In genomic region chr10:79147306-79147705, GRCh38 we compare ENCODE assay signal across 10 cellular contexts.
A peak's percentile ranks its signal among the peaks of the same experiment; 100 is the strongest.
DNase-seq lines count a peak whose midpoint lies in the region; ATAC-seq and TF ChIP-seq lines count a peak whose summit lies in the region.
"Had no signal": no experiment of that assay in that cellular context is flagged by ENCODE, and none has a peak within 500 bp of the region (broad histone marks: within the 10 kb centered on the region; RNA-seq: fewer than 3 reads in every experiment).

No MANE protein-coding gene starts in this region.

- no peak for TF ChIP-seq POLR2A in esophagus squamous epithelium (IDR thresholded peaks at IDR 0.05)
- TF ChIP-seq POLR2A in gastrocnemius medialis (IDR thresholded peaks at IDR 0.05), result no peak

- no peak for DNase-seq in CD4-positive, alpha-beta T cell
- DNase-seq in SJSA1 (ENCODE audit: low read depth in 1 of 2, low spot score in 2 of 2) (no peak), esophagus squamous epithelium (lab: John Stamatoyannopoulos, UW) (no peak), gastrocnemius medialis (no peak), NCI-H1092 treated with DMSO at 0.1 percent for 48 hours (lab: John Stamatoyannopoulos, UW) (no peak), RPMI8226 (no peak), iPS-NIHi7 (ENCODE audit: extremely low spot score) (no peak), NCI-H446 (lab: John Stamatoyannopoulos, UW) (no peak)
- DNase-seq: activated CD4-positive, alpha-beta T cell treated with anti-CD3 and anti-CD28 coated beads for 48 hours; NCI-H2171 treated with DMSO at 0.1 percent for 48 hours had no signal

- ATAC-seq in CD4-positive, alpha-beta T cell (ENCODE audit: poor library complexity), result no peak
- ATAC-seq in gastrocnemius medialis, result no peak

- H3K36me3 ChIP-seq in SJSA1, result peaks cover 44% of the 10 kb centered on the region
- H3K36me3 ChIP-seq in esophagus squamous epithelium, result peaks cover 0 to 37% (median 4%) of the 10 kb centered on the region in 3 donors
- no peaks in the 10 kb centered on the region for H3K36me3 ChIP-seq in gastrocnemius medialis

- H3K36me3 Mint-ChIP-seq in CD4-positive, alpha-beta T cell (ENCODE audit: low read depth), result no peaks in the 10 kb centered on the region

- peaks cover 92% of the 10 kb centered on the region for H3K4me1 ChIP-seq in SJSA1 (replicated peaks)
- H3K4me1 ChIP-seq in esophagus squamous epithelium, result peaks cover 87 to 100% (median 90%) of the 10 kb centered on the region in 3 donors
- peaks cover 72 to 94% of the 10 kb centered on the region in 2 donors for H3K4me1 ChIP-seq in gastrocnemius medialis

- POLR2A ChIA-PET in CD4-positive, alpha-beta T cell (lab: Charles Lee), result no interaction called here

- peaks cover 77% of the 10 kb centered on the region for H3K4me1 Mint-ChIP-seq in CD4-positive, alpha-beta T cell (ENCODE audit: low read depth)

- no peak for TF ChIP-seq CTCF in CD4-positive, alpha-beta T cell (IDR thresholded peaks at IDR 0.05)
- no peak for TF ChIP-seq CTCF in esophagus squamous epithelium (IDR thresholded peaks at IDR 0.05)
- no peak for TF ChIP-seq CTCF in gastrocnemius medialis (IDR thresholded peaks at IDR 0.05 in 4 of 5, conservative IDR thresholded peaks at IDR 0.05 in 1 of 5)

- CTCF ChIA-PET in CD4-positive, alpha-beta T cell (lab: Charles Lee), result no interaction called here

- H3K27me3 Mint-ChIP-seq in CD4-positive, alpha-beta T cell, result no peaks in the 10 kb centered on the region

- in situ Hi-C loops in gastrocnemius medialis (cut with MboI; ENCODE audit: low sequenced_read_pairs in 4 of 4), result loop anchor here in 1 of 4 donors (5.0 kb wide), 1 partner anchor 70 kb away; no protein-coding TSS in a partner anchor

- intact Hi-C loops in CD4-positive, alpha-beta T cell (cut with DNase I, micrococcal nuclease), result loop anchor here in 1 of 2 experiments (5.0 kb wide), 1 partner anchor 75 kb away; no protein-coding TSS in a partner anchor
- intact Hi-C loops in esophagus squamous epithelium (cut with DNase I) (no loop called here), gastrocnemius medialis (cut with DNase I; ENCODE audit: low total_unique reads) (loop anchor here (2.0 kb wide), 1 partner anchor 53 kb away; no protein-coding TSS in a partner anchor)

- H3K27ac ChIP-seq in CD4-positive, alpha-beta T cell (ENCODE audit: low read depth, low read length), result peak overlapping the region; percentile 32
- H3K27ac ChIP-seq in SJSA1 (peak overlapping the region; percentile 85), esophagus squamous epithelium (peak overlapping the region; percentile 84 to 96 (median 90)), gastrocnemius medialis (peak overlapping the region; percentile 86 to 92 (median 88))

- H3K4me3 Mint-ChIP-seq in CD4-positive, alpha-beta T cell, result no peak overlapping the region

- H3K27ac Mint-ChIP-seq in CD4-positive, alpha-beta T cell, result peak overlapping the region; percentile 75

- H3K9me3 Mint-ChIP-seq in CD4-positive, alpha-beta T cell, result no peaks in the 10 kb centered on the region

- WGBS in esophagus squamous epithelium, 2 donors, result 83 to 96% methylated on average over 4 of the region's 5 CpGs

- no peaks in the 10 kb centered on the region for H3K9me3 ChIP-seq in CD4-positive, alpha-beta T cell (ENCODE audit: control insufficient read depth, low read length)
- no peaks in the 10 kb centered on the region for H3K9me3 ChIP-seq in SJSA1 (replicated peaks)
- no peaks in the 10 kb centered on the region for H3K9me3 ChIP-seq in esophagus squamous epithelium
- H3K9me3 ChIP-seq in gastrocnemius medialis, result no peaks in the 10 kb centered on the region

- no peaks in the 10 kb centered on the region for H3K27me3 ChIP-seq in CD4-positive, alpha-beta T cell (ENCODE audit: control insufficient read depth, insufficient read depth, low read length)
- no peaks in the 10 kb centered on the region for H3K27me3 ChIP-seq in SJSA1 (replicated peaks)
- no peaks in the 10 kb centered on the region for H3K27me3 ChIP-seq in esophagus squamous epithelium
- H3K27me3 ChIP-seq in gastrocnemius medialis, result no peaks in the 10 kb centered on the region

- H3K4me3 ChIP-seq in SJSA1 (no peak overlapping the region), esophagus squamous epithelium (no peak overlapping the region), gastrocnemius medialis (no peak overlapping the region)

Comparison
In these comparisons a context has a peak if more than half of its experiments do, and no peak if none do; other contexts are left out.
1. H3K27ac ChIP-seq: peak in every context shown above with its lines; median percentile 90 in esophagus squamous epithelium; 88 in gastrocnemius medialis; 85 in SJSA1; 32 in CD4-positive, alpha-beta T cell.